8 cellular contexts compared by ENCODE assay signal in genomic region chr7:25856056-25856780, GRCh38.
DNase-seq lines count a peak whose midpoint lies in the region; ATAC-seq and TF ChIP-seq lines count a peak whose summit lies in the region.

No MANE protein-coding gene starts in this region.

- H3K4me1 ChIP-seq in esophagus squamous epithelium (peaks cover 14 to 71% (median 18%) of the 10 kb centered on the region in 3 donors), smooth muscle cell (ENCODE audit: low read depth) (peaks cover 38% of the 10 kb centered on the region)

- 24 to 28% methylated on average over 17 to 18 of the region's 18 CpGs for WGBS in esophagus squamous epithelium, 2 donors
- WGBS in smooth muscle cell (ENCODE audit: low lambda C conversion rate), result 2% methylated on average over 18 of the region's 18 CpGs

- peaks cover 4% of the 10 kb centered on the region for H3K79me2 ChIP-seq in smooth muscle cell (ENCODE audit: low read depth)

- H3K4me2 ChIP-seq in smooth muscle cell, result peak overlapping the region; percentile 98

- peaks cover 38 to 100% (median 62%) of the 10 kb centered on the region in 4 donors for H3K27me3 ChIP-seq in esophagus squamous epithelium
- H3K27me3 ChIP-seq in smooth muscle cell (ENCODE audit: low read depth), result peaks cover 19% of the 10 kb centered on the region

- H2AFZ ChIP-seq in smooth muscle cell (ENCODE audit: low read depth), result peak overlapping the region; percentile 38

- H3K4me3 ChIP-seq in esophagus squamous epithelium, result peak overlapping the region; percentile 19 to 68 (median 50)
- H3K4me3 ChIP-seq in smooth muscle cell, result peak overlapping the region; percentile 53

- H3K9ac ChIP-seq in smooth muscle cell (ENCODE audit: low read depth), result peak overlapping the region; percentile 81

- peaks cover 0 to 6% (median 2%) of the 10 kb centered on the region in 3 donors for H3K9me3 ChIP-seq in esophagus squamous epithelium
- no peaks in the 10 kb centered on the region for H3K9me3 ChIP-seq in smooth muscle cell (replicated peaks; ENCODE audit: low read depth)

- H3K36me3 ChIP-seq in esophagus squamous epithelium (no peaks in the 10 kb centered on the region), smooth muscle cell (ENCODE audit: low read depth) (no peaks in the 10 kb centered on the region)

- TF ChIP-seq POLR2A in esophagus squamous epithelium (IDR thresholded peaks at IDR 0.05), result no peak

- TF ChIP-seq CTCF in esophagus squamous epithelium (IDR thresholded peaks at IDR 0.05), result no peak
- no peak for TF ChIP-seq CTCF in smooth muscle cell (IDR thresholded peaks at IDR 0.05; ENCODE audit: borderline replicate concordance, insufficient read depth, poor library complexity, severe bottlenecking)

- peaks cover 18% of the 10 kb centered on the region for H3F3A ChIP-seq in smooth muscle cell (ENCODE audit: low read depth)

- no peaks in the 10 kb centered on the region for H4K20me1 ChIP-seq in smooth muscle cell (ENCODE audit: low read depth)

- H3K27ac ChIP-seq in esophagus squamous epithelium (peak overlapping the region; percentile 58 to 92 (median 87)), smooth muscle cell (ENCODE audit: low read depth) (peak overlapping the region; percentile 89)

- DNase-seq in DMS79 (lab: John Stamatoyannopoulos, UW) (peak; percentile 40), DMS79 treated with DMSO at 0.1 percent for 48 hours (lab: John Stamatoyannopoulos, UW) (no peak), NCI-H524 treated with DMSO at 0.1 percent for 48 hours (lab: John Stamatoyannopoulos, UW) (peak; percentile 69), esophagus squamous epithelium (lab: John Stamatoyannopoulos, UW) (no peak), smooth muscle cell (lab: John Stamatoyannopoulos, UW; ENCODE audit: unreplicated experiment) (no peak), activated gamma-delta T cell (lab: John Stamatoyannopoulos, UW) (no peak)

- intact Hi-C loops in esophagus squamous epithelium (cut with DNase I), result loop anchor here (10.0 kb wide), 2 partner anchors 601 to 1309 kb away; partner anchors contain the start of gene HOXA9

- ATAC-seq in HG02571 (IDR thresholded peaks at IDR 0.05; ENCODE audit: unreplicated experiment) (no peak), HG03460 (IDR thresholded peaks at IDR 0.05; ENCODE audit: unreplicated experiment) (no peak)

Comparison
In these comparisons a context has a peak if more than half of its experiments do, and no peak if none do; other contexts are left out.
1. DNase-seq: peak in DMS79 (single experiment) and NCI-H524 treated with DMSO at 0.1 percent for 48 hours (single experiment); none in DMS79 treated with DMSO at 0.1 percent for 48 hours (single experiment), esophagus squamous epithelium (single experiment), smooth muscle cell (single experiment) and activated gamma-delta T cell (single experiment).